1 cellular context compared by ENCODE assay signal in the genomic region with DNA sequence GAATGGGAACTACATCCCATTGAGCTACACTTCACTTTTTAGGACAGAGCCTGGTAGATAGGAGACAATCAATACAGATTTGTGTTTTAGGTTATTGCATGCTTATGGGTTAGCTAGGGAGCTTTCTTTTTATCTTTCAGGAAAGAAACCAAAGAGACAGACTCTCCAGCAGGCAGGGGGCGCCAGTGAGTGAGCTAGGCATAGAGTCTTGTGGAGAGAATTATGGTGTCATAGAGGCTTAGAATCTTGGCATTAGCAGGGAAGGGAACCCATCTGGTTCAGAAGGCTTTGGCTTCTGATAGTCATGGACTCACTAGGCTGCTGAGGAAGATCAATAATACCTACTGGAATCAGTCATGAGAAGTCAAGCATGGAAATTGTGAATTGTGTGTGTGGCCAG.
TF ChIP-seq lines count a peak whose summit lies in the region.

Gene SMCP (plus strand): TSS at position 281 of the 400 bp plus-strand sequence. CDS start 6,101 bp downstream, outside the sequence.

TF ChIP-seq in H1, 55 proteins besides CTCF, POLR2A, EP300 and RAD21 (continued from another document):
- TF ChIP-seq CHD2 (IDR thresholded peaks at IDR 0.05; ENCODE audit: low read length) (no peak), PHF8 (conservative IDR thresholded peaks at IDR 0.05; ENCODE audit: low read depth, low read length) (no peak), BCL11A (IDR thresholded peaks at IDR 0.05; ENCODE audit: low read depth in 2 of 2, low read length in 2 of 2) (no peak), CBX8 (IDR thresholded peaks at IDR 0.05; ENCODE audit: borderline replicate concordance, low read depth, low read length) (no peak)
- TF ChIP-seq, protein P1, sequence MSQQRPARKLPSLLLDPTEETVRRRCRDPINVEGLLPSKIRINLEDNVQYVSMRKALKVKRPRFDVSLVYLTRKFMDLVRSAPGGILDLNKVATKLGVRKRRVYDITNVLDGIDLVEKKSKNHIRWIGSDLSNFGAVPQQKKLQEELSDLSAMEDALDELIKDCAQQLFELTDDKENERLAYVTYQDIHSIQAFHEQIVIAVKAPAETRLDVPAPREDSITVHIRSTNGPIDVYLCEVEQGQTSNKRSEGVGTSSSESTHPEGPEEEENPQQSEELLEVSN (IDR thresholded peaks at IDR 0.05), result no peak
